14 cellular contexts compared by ENCODE assay signal in genomic region chr5:163269624-163270023, GRCh38.
A peak's percentile ranks its signal among the peaks of the same experiment; 100 is the strongest.
DNase-seq lines count a peak whose midpoint lies in the region; ATAC-seq and TF ChIP-seq lines count a peak whose summit lies in the region.
"Had no signal": no experiment of that assay in that cellular context is flagged by ENCODE, and none has a peak within 500 bp of the region (broad histone marks: within the 10 kb centered on the region; RNA-seq: fewer than 3 reads in every experiment).

No MANE protein-coding gene starts in this region.

- H3K27ac Mint-ChIP-seq in chondrocyte (ENCODE audit: unreplicated experiment): no peak overlapping the region
- H3K27ac Mint-ChIP-seq: activated naive CD8-positive, alpha-beta T cell treated with anti-CD3 and anti-CD28 coated beads, Interleukin-2, amount 10 ng/mL, durations not matched to agents 7 days and 5 days had no signal

- no peaks in the 10 kb centered on the region for H3K4me1 ChIP-seq in foreskin keratinocyte
- H3K4me1 ChIP-seq: suprapubic skin had no signal

- TF ChIP-seq CTCF in chondrocyte (IDR thresholded peaks at IDR 0.05) (peak; percentile 76), foreskin keratinocyte (conservative IDR thresholded peaks at IDR 0.05) (no peak)

- ATAC-seq in sciatic nerve: no peak
- ATAC-seq in foreskin keratinocyte: no peak

- no peak overlapping the region for H3K4me3 Mint-ChIP-seq in chondrocyte (ENCODE audit: unreplicated experiment)
- H3K4me3 Mint-ChIP-seq: activated naive CD8-positive, alpha-beta T cell treated with anti-CD3 and anti-CD28 coated beads, Interleukin-2, amount 10 ng/mL, durations not matched to agents 7 days and 5 days; neural crest cell had no signal

- peak; percentile 12 for DNase-seq in NCI-H82 (lab: John Stamatoyannopoulos, UW)
- DNase-seq in NCI-H82 treated with DMSO at 0.1 percent for 48 hours (lab: John Stamatoyannopoulos, UW; ENCODE audit: unreplicated experiment): no peak
- peak; percentile 5 for DNase-seq in NCI-H526 treated with DMSO at 0.1 percent for 48 hours (lab: John Stamatoyannopoulos, UW)
- DNase-seq in chondrocyte (ENCODE audit: low spot score): no peak
- peak; percentile 52 for DNase-seq in superior temporal gyrus (ENCODE audit: extremely low spot score)
- no peak for DNase-seq in sciatic nerve (ENCODE audit: low spot score)
- no peak for DNase-seq in foreskin keratinocyte
- no peak for DNase-seq in OCI-M2 (lab: John Stamatoyannopoulos, UW; ENCODE audit: unreplicated experiment)
- DNase-seq: activated CD4-positive, alpha-beta T cell treated with anti-CD3 and anti-CD28 coated beads, Interleukin-2, amount 50 U/mL, for 1 hour; activated naive CD8-positive, alpha-beta T cell treated with anti-CD3 and anti-CD28 coated beads, Interleukin-2, amount 10 ng/mL, durations not matched to agents 7 days and 5 days; IMR-90; stimulated activated CD4-positive, alpha-beta T cell treated with anti-CD3 and anti-CD28 coated beads, Interleukin-4, amount 100 ng/mL, for 4 hours had no signal

- intact Hi-C loops in sciatic nerve (cut with DNase I): no loop called here

- peaks cover 11% of the 10 kb centered on the region for H3K27me3 Mint-ChIP-seq in chondrocyte (ENCODE audit: low read depth)
- H3K27me3 Mint-ChIP-seq: activated naive CD8-positive, alpha-beta T cell treated with anti-CD3 and anti-CD28 coated beads, Interleukin-2, amount 10 ng/mL, durations not matched to agents 7 days and 5 days had no signal

- H3K4me1 Mint-ChIP-seq in chondrocyte (ENCODE audit: low read depth): no peaks in the 10 kb centered on the region
- H3K4me1 Mint-ChIP-seq: activated naive CD8-positive, alpha-beta T cell treated with anti-CD3 and anti-CD28 coated beads, Interleukin-2, amount 10 ng/mL, durations not matched to agents 7 days and 5 days; neural crest cell had no signal

- H3K27ac ChIP-seq in foreskin keratinocyte: no peak overlapping the region
- H3K27ac ChIP-seq: suprapubic skin had no signal

- no peaks in the 10 kb centered on the region for H3K9me3 Mint-ChIP-seq in chondrocyte (ENCODE audit: low read depth)
- H3K9me3 Mint-ChIP-seq: activated naive CD8-positive, alpha-beta T cell treated with anti-CD3 and anti-CD28 coated beads, Interleukin-2, amount 10 ng/mL, durations not matched to agents 7 days and 5 days had no signal

- H3K27me3 ChIP-seq in foreskin keratinocyte: no peaks in the 10 kb centered on the region
- H3K27me3 ChIP-seq: suprapubic skin had no signal

- H3K36me3 Mint-ChIP-seq in chondrocyte (ENCODE audit: low read depth): no peaks in the 10 kb centered on the region
- H3K36me3 Mint-ChIP-seq: activated naive CD8-positive, alpha-beta T cell treated with anti-CD3 and anti-CD28 coated beads, Interleukin-2, amount 10 ng/mL, durations not matched to agents 7 days and 5 days had no signal

Comparison
In these comparisons a context has a peak if more than half of its experiments do, and no peak if none do; other contexts are left out.
1. DNase-seq: peak in NCI-H82 (single experiment), NCI-H526 treated with DMSO at 0.1 percent for 48 hours (single experiment) and superior temporal gyrus (single experiment); none in NCI-H82 treated with DMSO at 0.1 percent for 48 hours (single experiment), chondrocyte (single experiment), sciatic nerve (single experiment), foreskin keratinocyte (0 of 2) and OCI-M2 (single experiment).